In genomic region chr7:3089493-3089892, GRCh38 we compare ENCODE assay signal across 7 cellular contexts. TPM values are rescaled to one million over a fixed set of nuclear protein-coding genes. Genes with fewer than 3 reads are reported as not detected.
DNase-seq lines count a peak whose midpoint lies in the region; ATAC-seq and TF ChIP-seq lines count a peak whose summit lies in the region.

No MANE protein-coding gene starts in this region.

- H3K27ac ChIP-seq in colonic mucosa: no peak overlapping the region
- H3K27ac ChIP-seq in neural cell (ENCODE audit: low read length): no peak overlapping the region
- H3K27ac ChIP-seq in effector memory CD4-positive, alpha-beta T cell (ENCODE audit: insufficient read depth, low read length, poor library complexity, severe bottlenecking): no peak overlapping the region

- intact Hi-C loops in colonic mucosa (cut with DNase I): no loop called here

- no peak overlapping the region for H3K9ac ChIP-seq in colonic mucosa (ENCODE audit: low read depth in 2 of 2, low read length in 2 of 2)
- H3K9ac ChIP-seq in neural cell (ENCODE audit: low read length): no peak overlapping the region

- H3K4me2 ChIP-seq in neural cell (ENCODE audit: low read length): no peak overlapping the region

- no peak overlapping the region for H2AFZ ChIP-seq in neural cell (ENCODE audit: low read depth, low read length)

- H3K36me3 ChIP-seq in colonic mucosa: no peaks in the 10 kb centered on the region
- no peaks in the 10 kb centered on the region for H3K36me3 ChIP-seq in neural cell (ENCODE audit: insufficient read depth, low read length)
- H3K36me3 ChIP-seq in effector memory CD4-positive, alpha-beta T cell (ENCODE audit: control insufficient read depth, insufficient read depth, low read length): no peaks in the 10 kb centered on the region

- H3K9me2 ChIP-seq in neural cell (ENCODE audit: insufficient read depth, low read length): no peaks in the 10 kb centered on the region

- no peaks in the 10 kb centered on the region for H3K79me2 ChIP-seq in neural cell (replicated peaks; ENCODE audit: insufficient read depth, low read length)

- H3K27me3 ChIP-seq in colonic mucosa (no peaks in the 10 kb centered on the region), neural cell (ENCODE audit: insufficient read depth, low read depth, low read length) (no peaks in the 10 kb centered on the region)
- no peaks in the 10 kb centered on the region for H3K27me3 ChIP-seq in effector memory CD4-positive, alpha-beta T cell (replicated peaks; ENCODE audit: control insufficient read depth, insufficient read depth, low read length, poor library complexity, severe bottlenecking)

- peak; percentile 72 for TF ChIP-seq CTCF in GM12864 (IDR thresholded peaks at IDR 0.05; ENCODE audit: low read depth, low read length, missing control alignments)
- peak; percentile 25 for TF ChIP-seq CTCF in colonic mucosa (IDR thresholded peaks at IDR 0.05)
- TF ChIP-seq CTCF in neural cell (IDR thresholded peaks at IDR 0.05; ENCODE audit: poor library complexity, severe bottlenecking): peak; percentile 24

- no peaks in the 10 kb centered on the region for H4K20me1 ChIP-seq in neural cell (ENCODE audit: insufficient read depth)

- H3K4me1 ChIP-seq in colonic mucosa: no peaks in the 10 kb centered on the region
- peaks cover 37% of the 10 kb centered on the region for H3K4me1 ChIP-seq in effector memory CD4-positive, alpha-beta T cell (ENCODE audit: control insufficient read depth, insufficient read depth, low read length, poor library complexity, severe bottlenecking)

- H3K4me3 ChIP-seq in GM12864 (ENCODE audit: low read depth, low read length) (no peak overlapping the region), colonic mucosa (no peak overlapping the region), neural cell (ENCODE audit: low read length) (no peak overlapping the region)
- no peak overlapping the region for H3K4me3 ChIP-seq in effector memory CD4-positive, alpha-beta T cell (ENCODE audit: insufficient read depth, low read depth, low read length, poor library complexity, severe bottlenecking)

- DNase-seq in GM12864 (ENCODE audit: low read depth) (no peak), M059J (ENCODE audit: low read depth) (peak; percentile 16), colonic mucosa (no peak), NCI-H526 treated with DMSO at 0.1 percent for 48 hours (lab: John Stamatoyannopoulos, UW) (no peak)
- no peak for DNase-seq in effector memory CD4-positive, alpha-beta T cell

- no peaks in the 10 kb centered on the region for H3F3A ChIP-seq in neural cell (ENCODE audit: insufficient read depth, low read length, poor library complexity, severe bottlenecking)

- TF ChIP-seq RAD21 in neural cell (conservative IDR thresholded peaks at IDR 0.05): no peak

- no peak for TF ChIP-seq EP300 in neural cell (conservative IDR thresholded peaks at IDR 0.05; ENCODE audit: poor library complexity, severe bottlenecking)

- H3K9me3 ChIP-seq in colonic mucosa (no peaks in the 10 kb centered on the region), neural cell (ENCODE audit: low read length) (no peaks in the 10 kb centered on the region)
- no peaks in the 10 kb centered on the region for H3K9me3 ChIP-seq in effector memory CD4-positive, alpha-beta T cell (ENCODE audit: control insufficient read depth, low read length)

- no peak for ATAC-seq in GM21423 (IDR thresholded peaks at IDR 0.05; ENCODE audit: unreplicated experiment)

TF ChIP-seq in neural cell, 6 proteins besides CTCF, POLR2A, EP300 and RAD21:
- TF ChIP-seq REST (IDR thresholded peaks at IDR 0.05; ENCODE audit: borderline replicate concordance) (no peak), TAF1 (IDR thresholded peaks at IDR 0.05; ENCODE audit: low read depth) (no peak), POLR2AphosphoS5 (IDR thresholded peaks at IDR 0.05) (no peak), SMC3 (conservative IDR thresholded peaks at IDR 0.05; ENCODE audit: poor library complexity) (no peak), MXI1 (conservative IDR thresholded peaks at IDR 0.05; ENCODE audit: poor library complexity, severe bottlenecking) (no peak), EZH2 (IDR thresholded peaks at IDR 0.05; ENCODE audit: borderline replicate concordance, insufficient read depth, low read length, poor library complexity, severe bottlenecking) (no peak)
TF ChIP-seq in neural cell: peak in this region for 0.

RNA-seq across cellular contexts. Expression of gene CARD11, which starts 45.8 kb away (rescaled TPM):
- total RNA-seq in M059J (2014; rRNA removed; shearing (Covaris generic)): 2.2 and 5.2 TPM in 2 replicates
- total RNA-seq in colonic mucosa: 1 to 10 TPM; 1.8 to 5.0 TPM
- polyA plus RNA-seq in neural cell: not detected in 2 replicates
- polyA minus RNA-seq in neural cell: not detected in 2 replicates
